In genomic region chr2:34734042-34734441, GRCh38 we compare ENCODE assay signal across 24 cellular contexts.
"Had no signal": no experiment of that assay in that cellular context is flagged by ENCODE, and none has a peak within 500 bp of the region (broad histone marks: within the 10 kb centered on the region; RNA-seq: fewer than 3 reads in every experiment).

No MANE protein-coding gene starts in this region.

- H3K36me3 ChIP-seq: breast epithelium, heart right ventricle, left ventricle myocardium inferior, sigmoid colon, thoracic aorta, uterus had no signal

- DNase-seq: activated CD4-positive, alpha-beta T cell treated with anti-CD3 and anti-CD28 coated beads for 4 hours; activated CD4-positive, alpha-beta T cell treated with anti-CD3 and anti-CD28 coated beads, Interleukin-2, amount 50 U/mL, for 4 hours; activated CD4-positive, CD25-positive, alpha-beta regulatory T cell; activated naive CD4-positive, alpha-beta T cell; activated T-cell treated with anti-CD3 and anti-CD28 coated beads for 4 hours; activated T-cell treated with anti-CD3 and anti-CD28 coated beads, Interleukin-2, amount 50 U/mL, for 72 hours; central memory CD4-positive, alpha-beta T cell; endodermal cell; foreskin fibroblast; heart right ventricle; islet precursor cell; left ventricle myocardium inferior; nephron progenitor cell; psoas muscle; sigmoid colon; small intestine; stimulated activated CD4-positive, alpha-beta T cell treated with anti-CD3 and anti-CD28 coated beads, Interleukin-4, amount 100 ng/mL, for 24 hours; uterus had no signal

- H3K27me3 ChIP-seq: breast epithelium, heart right ventricle, sigmoid colon, uterus had no signal

- ATAC-seq: activated naive CD4-positive, alpha-beta T cell treated with anti-CD3 and anti-CD28 coated beads, Interleukin-2, amount 50 U/mL, for 72 hours; activated T-cell treated with anti-CD3 and anti-CD28 coated beads, Interleukin-2, amount 50 U/mL, for 72 hours; esophagus mucosa; heart right ventricle; psoas muscle; stimulated activated effector memory CD8-positive, alpha-beta T cell treated with anti-CD3 and anti-CD28 coated beads, Interleukin-12 subunit alpha, Interleukin-12 subunit beta, amount 100 ng/mL, for 72 hours had no signal

- FAIRE-seq: small intestine had no signal

- H3K4me1 ChIP-seq: breast epithelium, heart right ventricle, left ventricle myocardium inferior, parathyroid adenoma, psoas muscle, sigmoid colon, uterus had no signal

- H3K9me3 ChIP-seq: breast epithelium, heart right ventricle, left ventricle myocardium inferior, psoas muscle, sigmoid colon, thoracic aorta, uterus had no signal

- H3K9ac ChIP-seq: parathyroid adenoma had no signal

- H2AFZ ChIP-seq: parathyroid adenoma had no signal

- H3K27ac ChIP-seq: breast epithelium, heart right ventricle, left ventricle myocardium inferior, parathyroid adenoma, psoas muscle, sigmoid colon, thoracic aorta, uterus had no signal

- H3K79me2 ChIP-seq: parathyroid adenoma had no signal

- H3K4me3 ChIP-seq: breast epithelium, heart right ventricle, left ventricle myocardium inferior, psoas muscle, sigmoid colon, thoracic aorta, uterus had no signal
